Comparison of ENCODE assay signal across 8 cellular contexts in genomic region chr7:23299770-23300300, GRCh38. TPM values are rescaled to one million over a fixed set of nuclear protein-coding genes. Genes with fewer than 3 reads are reported as not detected.
A peak's percentile ranks its signal among the peaks of the same experiment; 100 is the strongest.
DNase-seq lines count a peak whose midpoint lies in the region; ATAC-seq and TF ChIP-seq lines count a peak whose summit lies in the region.

No MANE protein-coding gene starts in this region.

- H3K9me3 Mint-ChIP-seq in T-helper 2 cell treated with Interferon-gamma antibody and Interleukin-4, amounts not matched to agents 5 μg/mL and 100 μg/mL, for 36 hours: peaks cover 7% of the 10 kb centered on the region
- no peaks in the 10 kb centered on the region for H3K9me3 Mint-ChIP-seq in nephron

- TF ChIP-seq CTCF in NB4 (IDR thresholded peaks at IDR 0.05; ENCODE audit: low read depth, low read length) (no peak), nephron (IDR thresholded peaks at IDR 0.05; ENCODE audit: unreplicated experiment in 3 of 3) (no peak)

- H3K36me3 ChIP-seq in ectodermal cell (ENCODE audit: control insufficient read depth, insufficient read depth, low read length): peaks cover 7% of the 10 kb centered on the region

- H3K4me3 ChIP-seq in NB4 (ENCODE audit: low read depth, low read length) (peak overlapping the region; percentile 96), ectodermal cell (ENCODE audit: insufficient read depth, low read depth, low read length) (peak overlapping the region; percentile 90)

- H3K4me1 ChIP-seq in ectodermal cell (ENCODE audit: control insufficient read depth, insufficient read depth, low read length): no peaks in the 10 kb centered on the region

- peaks cover 30% of the 10 kb centered on the region for H3K36me3 Mint-ChIP-seq in T-helper 2 cell treated with Interferon-gamma antibody and Interleukin-4, amounts not matched to agents 5 μg/mL and 100 μg/mL, for 36 hours (ENCODE audit: low read depth)
- H3K36me3 Mint-ChIP-seq in nephron (ENCODE audit: low read depth): peaks cover 22% of the 10 kb centered on the region

- H3K4me1 Mint-ChIP-seq in T-helper 2 cell treated with Interferon-gamma antibody and Interleukin-4, amounts not matched to agents 5 μg/mL and 100 μg/mL, for 36 hours (ENCODE audit: low read depth): peaks cover 34% of the 10 kb centered on the region
- peaks cover 45% of the 10 kb centered on the region for H3K4me1 Mint-ChIP-seq in nephron

- H3K9me3 ChIP-seq in ectodermal cell (ENCODE audit: control insufficient read depth, low read length): no peaks in the 10 kb centered on the region

- H3K27ac Mint-ChIP-seq in T-helper 2 cell treated with Interferon-gamma antibody and Interleukin-4, amounts not matched to agents 5 μg/mL and 100 μg/mL, for 36 hours: peak overlapping the region; percentile 90
- H3K27ac Mint-ChIP-seq in nephron: peak overlapping the region; percentile 95 to 99 (median 96)

- no peak overlapping the region for H3K27ac ChIP-seq in ectodermal cell (ENCODE audit: insufficient read depth, low read depth, low read length, poor library complexity, severe bottlenecking)

- no peak for ATAC-seq in HG02571 (IDR thresholded peaks at IDR 0.05; ENCODE audit: unreplicated experiment)

- TF ChIP-seq POLR2A in NB4 (IDR thresholded peaks at IDR 0.05; ENCODE audit: extremely low read depth, insufficient read length): no peak

- H3K27me3 ChIP-seq in ectodermal cell (ENCODE audit: control insufficient read depth, insufficient read depth, low read length, poor library complexity, severe bottlenecking): no peaks in the 10 kb centered on the region

- DNase-seq in T-helper 2 cell treated with Interferon-gamma antibody and Interleukin-4, amounts not matched to agents 5 μg/mL and 100 μg/mL, for 36 hours (ENCODE audit: low spot score): no peak
- DNase-seq in T-helper 2 cell (no peak), NB4 (ENCODE audit: low read depth) (peak; percentile 58), NCI-H187 (lab: John Stamatoyannopoulos, UW) (no peak), occipital lobe (lab: John Stamatoyannopoulos, UW) (no peak)

- H3K27me3 Mint-ChIP-seq in T-helper 2 cell treated with Interferon-gamma antibody and Interleukin-4, amounts not matched to agents 5 μg/mL and 100 μg/mL, for 36 hours (ENCODE audit: low read depth): no peaks in the 10 kb centered on the region
- peaks cover 5% of the 10 kb centered on the region for H3K27me3 Mint-ChIP-seq in nephron (ENCODE audit: low read depth)

- 29 to 36% methylated on average over 9 to 12 of the region's 12 CpGs for WGBS in ectodermal cell, 2 experiments

- H3K4me3 Mint-ChIP-seq in T-helper 2 cell treated with Interferon-gamma antibody and Interleukin-4, amounts not matched to agents 5 μg/mL and 100 μg/mL, for 36 hours: peak overlapping the region; percentile 97
- peak overlapping the region; percentile 91 to 97 (median 96) for H3K4me3 Mint-ChIP-seq in nephron

RNA-seq across cellular contexts. Expression of gene MALSU1, which starts 0.7 kb away (rescaled TPM):
- polyA plus RNA-seq in ectodermal cell (2013, experiment 1 of 4): 62.9 TPM
- polyA plus RNA-seq in ectodermal cell (2013, experiment 2 of 4): 64.7 TPM
- polyA plus RNA-seq in ectodermal cell (2013, experiment 3 of 4): 58.8 TPM
- 66.8 TPM for polyA plus RNA-seq in ectodermal cell (2013, experiment 4 of 4)
- total RNA-seq in occipital lobe: 27.5 TPM

RNA-seq across cellular contexts. Expression of gene GPNMB, which starts 53.3 kb away (rescaled TPM):
- not detected for polyA plus RNA-seq in ectodermal cell (2013, experiment 1 of 4)
- 0.32 TPM for polyA plus RNA-seq in ectodermal cell (2013, experiment 2 of 4)
- polyA plus RNA-seq in ectodermal cell (2013, experiment 3 of 4): not detected
- polyA plus RNA-seq in ectodermal cell (2013, experiment 4 of 4): 0.89 TPM
- 5.3 TPM for total RNA-seq in occipital lobe
